In genomic region chr9:114324965-114325364, GRCh38 we compare ENCODE assay signal across 13 cellular contexts. TPM values are rescaled to one million over a fixed set of nuclear protein-coding genes. Genes with fewer than 3 reads are reported as not detected.
"Had no signal": no experiment of that assay in that cellular context is flagged by ENCODE, and none has a peak within 500 bp of the region (broad histone marks: within the 10 kb centered on the region; RNA-seq: fewer than 3 reads in every experiment).

No MANE protein-coding gene starts in this region.

RNA-seq across cellular contexts. Expression of gene ORM1, which starts 2.1 kb away (rescaled TPM):
- total RNA-seq: activated B cell treated with CpG ODN at 0.5 μM for 24 hours; activated CD8-positive, alpha-beta T cell treated with anti-CD3 and anti-CD28 coated beads for 36 hours; activated T-helper 17 cell treated with anti-CD3 and anti-CD28 coated beads, Interleukin-2, amount 50 U/mL, for 72 hours; astrocyte; bronchial epithelial cell; cardiac septum; cerebellum; endothelial cell of umbilical vein; fibroblast of lung; fibroblast of villous mesenchyme; glomerular endothelial cell had no signal
- polyA plus RNA-seq: endothelial cell of umbilical vein, fibroblast of lung had no signal

RNA-seq across cellular contexts. Expression of gene ORM2, which starts 4.7 kb away (rescaled TPM):
- total RNA-seq: activated B cell treated with CpG ODN at 0.5 μM for 24 hours; activated CD8-positive, alpha-beta T cell treated with anti-CD3 and anti-CD28 coated beads for 36 hours; activated T-helper 17 cell treated with anti-CD3 and anti-CD28 coated beads, Interleukin-2, amount 50 U/mL, for 72 hours; astrocyte; bronchial epithelial cell; cerebellum; endothelial cell of umbilical vein; esophagus squamous epithelium; fibroblast of lung; fibroblast of villous mesenchyme; gastroesophageal sphincter; glomerular endothelial cell had no signal
- polyA plus RNA-seq: endothelial cell of umbilical vein, fibroblast of lung had no signal
